In genomic region chrX:137565318-137565904, GRCh38 we compare ENCODE assay signal across 9 cellular contexts. TPM values are rescaled to one million over a fixed set of nuclear protein-coding genes. Genes with fewer than 3 reads are reported as not detected.
DNase-seq lines count a peak whose midpoint lies in the region; ATAC-seq and TF ChIP-seq lines count a peak whose summit lies in the region.
"Had no signal": no experiment of that assay in that cellular context is flagged by ENCODE, and none has a peak within 500 bp of the region (broad histone marks: within the 10 kb centered on the region; RNA-seq: fewer than 3 reads in every experiment).

No MANE protein-coding gene starts in this region.

- H3K4ac ChIP-seq in trophoblast cell (ENCODE audit: low read depth, low read length) = no peak overlapping the region

- POLR2A ChIA-PET in CD8-positive, alpha-beta memory T cell (lab: Charles Lee) = no interaction called here

- TF ChIP-seq CTCF in WI38 (IDR thresholded peaks at IDR 0.05; ENCODE audit: low read depth, low read length) (no peak), heart right ventricle (IDR thresholded peaks at IDR 0.05) (no peak)

- no peak overlapping the region for H2BK5ac ChIP-seq in trophoblast cell (ENCODE audit: low read depth, low read length, poor library complexity)

- H3K9me3 ChIP-seq in CD8-positive, alpha-beta memory T cell (ENCODE audit: low read length) = no peaks in the 10 kb centered on the region
- H3K9me3 ChIP-seq in heart right ventricle = peaks cover 0 to 14% (median 0%) of the 10 kb centered on the region in 11 donors
- H3K9me3 ChIP-seq in trophoblast cell (ENCODE audit: insufficient read depth, low read depth, low read length) = peaks cover 3% of the 10 kb centered on the region
- H3K9me3 ChIP-seq in HAP-1 = no peaks in the 10 kb centered on the region

- no peak overlapping the region for H2BK12ac ChIP-seq in trophoblast cell (ENCODE audit: low read length)

- no peaks in the 10 kb centered on the region for H3K36me3 ChIP-seq in CD8-positive, alpha-beta memory T cell (ENCODE audit: insufficient read depth, low read length)
- H3K36me3 ChIP-seq in heart right ventricle (no peaks in the 10 kb centered on the region), trophoblast cell (ENCODE audit: control insufficient read depth in 1 of 2, insufficient read depth in 2 of 2, low read length in 2 of 2) (no peaks in the 10 kb centered on the region), HAP-1 (replicated peaks) (no peaks in the 10 kb centered on the region)

- no peak overlapping the region for H2AK5ac ChIP-seq in trophoblast cell (ENCODE audit: low read length)

- H3K4me2 ChIP-seq in trophoblast cell (ENCODE audit: low read length) = peak overlapping the region; percentile 99

- no peak overlapping the region for H3K27ac ChIP-seq in CD8-positive, alpha-beta memory T cell (ENCODE audit: low read depth, low read length)
- no peak overlapping the region for H3K27ac ChIP-seq in heart right ventricle
- no peak overlapping the region for H3K27ac ChIP-seq in trophoblast cell (ENCODE audit: low read depth, low read length)
- H3K27ac ChIP-seq: HL-60 had no signal

- intact Hi-C loops in heart right ventricle (cut with DNase I) = no loop called here

- no peak overlapping the region for H3K9ac ChIP-seq in trophoblast cell (ENCODE audit: low read length)

- no peaks in the 10 kb centered on the region for H3K27me3 ChIP-seq in CD8-positive, alpha-beta memory T cell (ENCODE audit: insufficient read depth, low read length, poor library complexity, severe bottlenecking)
- peaks cover 0 to 99% (median 75%) of the 10 kb centered on the region in 7 donors for H3K27me3 ChIP-seq in heart right ventricle
- H3K27me3 ChIP-seq in trophoblast cell (ENCODE audit: insufficient read depth, low read length) = peaks cover 40% of the 10 kb centered on the region
- H3K27me3 ChIP-seq in HAP-1 (ENCODE audit: low read depth) = no peaks in the 10 kb centered on the region

- no peaks in the 10 kb centered on the region for H3K79me1 ChIP-seq in trophoblast cell (ENCODE audit: low read length)

- H3K18ac ChIP-seq in trophoblast cell (ENCODE audit: low read length) = no peak overlapping the region

- WGBS in heart right ventricle, 2 donors = 2% methylated on average over 29 to 47 of the region's 54 CpGs
- WGBS in trophoblast cell (ENCODE audit: extremely low coverage, insufficient coverage, insufficient read length) = no CpG with 5 or more reads among the region's 54 CpGs

- H4K12ac ChIP-seq in trophoblast cell (ENCODE audit: low read depth, low read length) = no peak overlapping the region

- H3K9me3 Mint-ChIP-seq in CD8-positive, alpha-beta memory T cell = peaks cover 0 to 10% (median 4%) of the 10 kb centered on the region in 5 donors

- ATAC-seq in heart right ventricle (peak in 4 of 8 donors; percentile 14 to 56 (median 26)), HG02610 (IDR thresholded peaks at IDR 0.05; ENCODE audit: unreplicated experiment) (no peak)

- H3K4me3 ChIP-seq in CD8-positive, alpha-beta memory T cell (ENCODE audit: low read length) = no peak overlapping the region
- H3K4me3 ChIP-seq in WI38 (ENCODE audit: low read depth, low read length) (peak overlapping the region; percentile 9; the same call in 1 of the 2 replicates), heart right ventricle (peak overlapping the region; percentile 35 to 67 (median 56)), trophoblast cell (ENCODE audit: low read depth, low read length) (peak overlapping the region; percentile 71), HAP-1 (no peak overlapping the region)

- no peaks in the 10 kb centered on the region for H3K79me2 ChIP-seq in trophoblast cell (ENCODE audit: control insufficient read depth, insufficient read depth, low read length, poor library complexity)

- in situ Hi-C loops in HAP-1 (cut with MboI; ENCODE audit: low sequenced_read_pairs) = no loop called here

- H3K27ac Mint-ChIP-seq in CD8-positive, alpha-beta memory T cell = no peak overlapping the region

- H3K23ac ChIP-seq in trophoblast cell (ENCODE audit: low read length) = no peak overlapping the region

- no peak overlapping the region for H4K91ac ChIP-seq in trophoblast cell (ENCODE audit: low read depth, low read length)

- peaks cover 49 to 53% of the 10 kb centered on the region in 2 donors for H3K27me3 Mint-ChIP-seq in CD8-positive, alpha-beta memory T cell

- H4K8ac ChIP-seq in trophoblast cell (ENCODE audit: low read depth, low read length) = no peak overlapping the region

- no peak for DNase-seq in CD8-positive, alpha-beta memory T cell
- DNase-seq in heart right ventricle = no peak
- DNase-seq in trophoblast cell = no peak
- DNase-seq in HAP-1 (ENCODE audit: low spot score in 2 of 2) = no peak
- no peak for DNase-seq in RPMI8226
- no peak for DNase-seq in NCI-H146 treated with DMSO at 0.1 percent for 48 hours (lab: John Stamatoyannopoulos, UW; ENCODE audit: unreplicated experiment)

- H3K4me3 Mint-ChIP-seq in CD8-positive, alpha-beta memory T cell = peak overlapping the region in 4 of 7 donors; percentile 39 to 59 (median 46)

- H2AFZ ChIP-seq in trophoblast cell (ENCODE audit: insufficient read depth, low read length, poor library complexity) = peak overlapping the region; percentile 84

- H3K4me1 Mint-ChIP-seq in CD8-positive, alpha-beta memory T cell = peaks cover 3 to 11% (median 4%) of the 10 kb centered on the region in 3 donors

- H2BK120ac ChIP-seq in trophoblast cell (ENCODE audit: insufficient read depth, low read length, poor library complexity) = no peak overlapping the region

- H3K4me1 ChIP-seq in CD8-positive, alpha-beta memory T cell (ENCODE audit: insufficient read depth, low read length) = no peaks in the 10 kb centered on the region
- H3K4me1 ChIP-seq in heart right ventricle (peaks cover 0 to 16% (median 0%) of the 10 kb centered on the region in 9 donors), trophoblast cell (ENCODE audit: control insufficient read depth in 1 of 2, insufficient read depth in 2 of 2, low read length in 2 of 2) (peaks cover 0 to 10% of the 10 kb centered on the region in 2 experiments), HAP-1 (peaks cover 23% of the 10 kb centered on the region)

- CTCF ChIA-PET in CD8-positive, alpha-beta memory T cell (lab: Charles Lee) = no interaction called here

- no peaks in the 10 kb centered on the region for H3K36me3 Mint-ChIP-seq in CD8-positive, alpha-beta memory T cell

- H3K14ac ChIP-seq in trophoblast cell (ENCODE audit: low read length) = no peak overlapping the region

RNA-seq across cellular contexts. Expression of gene ZIC3, which starts 0.5 kb away (rescaled TPM):
- not detected for total RNA-seq in CD8-positive, alpha-beta memory T cell
- not detected for polyA plus RNA-seq in CD8-positive, alpha-beta memory T cell
- not detected for total RNA-seq in heart right ventricle
- polyA plus RNA-seq in heart right ventricle = not detected
- 0.03 and 0.07 TPM in 2 replicates for polyA plus RNA-seq in trophoblast cell (2013)

Comparison
In these comparisons a context has a peak if more than half of its experiments do, and no peak if none do; other contexts are left out.
1. H3K4me3 ChIP-seq: peak in WI38 (single experiment), heart right ventricle (10 of 10) and trophoblast cell (single experiment); none in CD8-positive, alpha-beta memory T cell (single experiment) and HAP-1 (single experiment).